In the genomic region with DNA sequence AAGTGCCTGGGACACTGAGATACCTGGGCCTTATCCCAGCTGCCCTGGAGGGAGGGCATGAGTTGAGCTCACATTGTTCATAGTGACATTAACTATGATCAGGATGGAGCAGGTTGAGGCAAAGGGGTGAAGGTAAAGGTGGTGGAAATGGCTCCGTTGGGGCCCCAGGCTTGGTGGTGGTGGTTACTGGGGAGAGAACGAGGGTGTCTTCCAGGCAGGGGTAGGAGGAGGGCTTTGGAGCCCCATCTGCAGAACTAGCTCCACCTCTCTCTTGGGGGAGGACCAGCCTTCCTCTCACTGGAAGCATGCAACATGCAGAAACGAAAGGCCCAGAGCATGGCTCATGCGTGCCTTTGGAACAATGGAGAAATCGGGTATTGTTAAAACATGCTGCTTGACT, we compare ENCODE assay signal across 10 cellular contexts.
DNase-seq lines count a peak whose midpoint lies in the region; ATAC-seq, FAIRE-seq and TF ChIP-seq lines count a peak whose summit lies in the region.
"Had no signal": no experiment of that assay in that cellular context is flagged by ENCODE, and none has a peak within 500 bp of the region (broad histone marks: within the 10 kb centered on the region; RNA-seq: fewer than 3 reads in every experiment).

No MANE protein-coding gene starts in this region.

- 0 out of 2 replicates have a peak overlapping the region, but pooled peaks have one; percentile 6 for H3K4me3 ChIP-seq in GM06990 (replicated peaks; ENCODE audit: low read depth, low read length)
- no peak overlapping the region for H3K4me3 ChIP-seq in lower lobe of right lung
- no peak overlapping the region for H3K4me3 ChIP-seq in kidney (ENCODE audit: low read length in 2 of 2)
- H3K4me3 ChIP-seq: SJSA1 had no signal

- H3K27ac ChIP-seq in lower lobe of right lung (peak overlapping the region; percentile 47), kidney (ENCODE audit: low read depth in 2 of 2, low read length in 2 of 2) (no peak overlapping the region)
- H3K27ac ChIP-seq: SJSA1 had no signal

- TF ChIP-seq CTCF in GM06990 (IDR thresholded peaks at IDR 0.05; ENCODE audit: insufficient read depth, low read length, poor library complexity, severe bottlenecking) (no peak), lower lobe of right lung (IDR thresholded peaks at IDR 0.05) (no peak), kidney (IDR thresholded peaks at IDR 0.05; ENCODE audit: borderline replicate concordance, extremely low read depth, insufficient read depth) (no peak)

- no peak overlapping the region for H3K9ac ChIP-seq in kidney (ENCODE audit: low read length in 2 of 2)

- H3K36me3 ChIP-seq in GM06990 (ENCODE audit: control insufficient read depth, insufficient read depth, low read length), result no peaks in the 10 kb centered on the region; the same call in 1 of the 2 replicates
- H3K36me3 ChIP-seq in lower lobe of right lung, result no peaks in the 10 kb centered on the region
- H3K36me3 ChIP-seq in kidney (ENCODE audit: control insufficient read depth in 1 of 2, insufficient read depth in 2 of 2, low read length in 2 of 2), result no peaks in the 10 kb centered on the region
- H3K36me3 ChIP-seq: SJSA1 had no signal

- DNase-seq in GM06990 (ENCODE audit: extremely low read depth, insufficient read length) (no peak), lower lobe of right lung (no peak), kidney (no peak), GDM1 (lab: John Stamatoyannopoulos, UW) (no peak), DMS 273 treated with DMSO at 0.1 percent for 48 hours (lab: John Stamatoyannopoulos, UW) (no peak)

- intact Hi-C loops in lower lobe of right lung (cut with DNase I), result no loop called here
- intact Hi-C loops in kidney (cut with DNase I), result no loop called here

- no peaks in the 10 kb centered on the region for H3K9me3 ChIP-seq in lower lobe of right lung
- no peaks in the 10 kb centered on the region for H3K9me3 ChIP-seq in kidney (ENCODE audit: control insufficient read depth in 1 of 2, low read length in 2 of 2)
- H3K9me3 ChIP-seq: SJSA1 had no signal

- H3K27me3 ChIP-seq in GM06990 (replicated peaks; ENCODE audit: control insufficient read depth, insufficient read depth, low read length) (no peaks in the 10 kb centered on the region), lower lobe of right lung (ENCODE audit: low read depth) (no peaks in the 10 kb centered on the region)
- H3K27me3 ChIP-seq: SJSA1 had no signal

- peaks cover 47% of the 10 kb centered on the region for H3K4me1 ChIP-seq in lower lobe of right lung
- H3K4me1 ChIP-seq in kidney (ENCODE audit: control insufficient read depth in 1 of 2, insufficient read depth in 1 of 2, low read depth in 1 of 2, low read length in 2 of 2), result peaks cover 0 to 12% of the 10 kb centered on the region in 2 donors
- H3K4me1 ChIP-seq: SJSA1 had no signal

- ATAC-seq in GM21381 (IDR thresholded peaks at IDR 0.05; ENCODE audit: unreplicated experiment) (peak; percentile 26), HG03432 (IDR thresholded peaks at IDR 0.05; ENCODE audit: unreplicated experiment) (peak; percentile 23), lower lobe of right lung (peak in 1 of 2 donors; percentile 7), SK-N-SH treated with all-trans-retinoic acid at 6 μM for 48 hours (no peak)

- FAIRE-seq in kidney (lab: Jason Lieb, UNC), result no peak
- FAIRE-seq: HTR-8/SVneo had no signal

TF ChIP-seq in SK-N-SH treated with all-trans-retinoic acid at 6 μM for 48 hours, 23 proteins besides CTCF, POLR2A, EP300 and RAD21:
- TF ChIP-seq BACH2 (CRISPR knock-in tag; IDR thresholded peaks at IDR 0.05; ENCODE audit: borderline replicate concordance), result no peak
- TF ChIP-seq ZNF565 (CRISPR knock-in tag; conservative IDR thresholded peaks at IDR 0.05; ENCODE audit: low read depth), result no peak
- TF ChIP-seq GLIS3 (CRISPR knock-in tag; IDR thresholded peaks at IDR 0.05), result no peak
- no peak for TF ChIP-seq CSRNP3 (CRISPR knock-in tag; IDR thresholded peaks at IDR 0.05)
- TF ChIP-seq TCF4 (CRISPR knock-in tag; IDR thresholded peaks at IDR 0.05; ENCODE audit: borderline replicate concordance), result no peak
- TF ChIP-seq, protein P1, sequence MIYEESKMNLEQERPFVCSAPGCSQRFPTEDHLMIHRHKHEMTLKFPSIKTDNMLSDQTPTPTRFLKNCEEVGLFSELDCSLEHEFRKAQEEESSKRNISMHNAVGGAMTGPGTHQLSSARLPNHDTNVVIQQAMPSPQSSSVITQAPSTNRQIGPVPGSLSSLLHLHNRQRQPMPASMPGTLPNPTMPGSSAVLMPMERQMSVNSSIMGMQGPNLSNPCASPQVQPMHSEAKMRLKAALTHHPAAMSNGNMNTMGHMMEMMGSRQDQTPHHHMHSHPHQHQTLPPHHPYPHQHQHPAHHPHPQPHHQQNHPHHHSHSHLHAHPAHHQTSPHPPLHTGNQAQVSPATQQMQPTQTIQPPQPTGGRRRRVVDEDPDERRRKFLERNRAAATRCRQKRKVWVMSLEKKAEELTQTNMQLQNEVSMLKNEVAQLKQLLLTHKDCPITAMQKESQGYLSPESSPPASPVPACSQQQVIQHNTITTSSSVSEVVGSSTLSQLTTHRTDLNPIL (CRISPR knock-in tag; IDR thresholded peaks at IDR 0.05; ENCODE audit: low read depth), result no peak
- no peak for TF ChIP-seq ZFP30 (CRISPR knock-in tag; IDR thresholded peaks at IDR 0.05)
- no peak for TF ChIP-seq SNAI2 (CRISPR knock-in tag; IDR thresholded peaks at IDR 0.05)
- TF ChIP-seq ZFP3 (CRISPR knock-in tag; IDR thresholded peaks at IDR 0.05), result no peak
- TF ChIP-seq TOX (CRISPR knock-in tag; IDR thresholded peaks at IDR 0.05; ENCODE audit: borderline replicate concordance), result no peak
- TF ChIP-seq ARNTL (CRISPR knock-in tag; IDR thresholded peaks at IDR 0.05; ENCODE audit: borderline replicate concordance, low read depth), result no peak
